In genomic region chr11:47373876-47374820, GRCh38 we compare ENCODE assay signal across 9 cellular contexts. TPM values are rescaled to one million over a fixed set of nuclear protein-coding genes. Genes with fewer than 3 reads are reported as not detected.
DNase-seq lines count a peak whose midpoint lies in the region; ATAC-seq lines count a peak whose summit lies in the region.
"Had no signal": no experiment of that assay in that cellular context is flagged by ENCODE, and none has a peak within 500 bp of the region (broad histone marks: within the 10 kb centered on the region; RNA-seq: fewer than 3 reads in every experiment).

No MANE protein-coding gene starts in this region.

- no peaks in the 10 kb centered on the region for H3K9me3 Mint-ChIP-seq in effector memory CD8-positive, alpha-beta T cell
- H3K9me3 Mint-ChIP-seq: activated naive CD4-positive, alpha-beta T cell treated with anti-CD3 and anti-CD28 coated beads, Interleukin-2, amount 50 U/mL, for 24 hours had no signal

- H3K27ac ChIP-seq in mesodermal cell (ENCODE audit: low read depth, low read length, severe bottlenecking), result peak overlapping the region; percentile 45

- H3K36me3 ChIP-seq in mesodermal cell (ENCODE audit: control insufficient read depth, insufficient read depth, low read length), result no peaks in the 10 kb centered on the region

- H3K4me1 ChIP-seq in mesodermal cell (ENCODE audit: control insufficient read depth, insufficient read depth, low read length, poor library complexity, severe bottlenecking), result peaks cover 9% of the 10 kb centered on the region

- no peaks in the 10 kb centered on the region for H3K4me1 Mint-ChIP-seq in effector memory CD8-positive, alpha-beta T cell (ENCODE audit: low read depth in 2 of 2)

- no peak overlapping the region for H3K4me3 Mint-ChIP-seq in effector memory CD8-positive, alpha-beta T cell
- H3K4me3 Mint-ChIP-seq: activated naive CD4-positive, alpha-beta T cell treated with anti-CD3 and anti-CD28 coated beads, Interleukin-2, amount 50 U/mL, for 24 hours had no signal

- ATAC-seq in HG02759 (IDR thresholded peaks at IDR 0.05; ENCODE audit: unreplicated experiment) (peak; percentile 35), GM19324 (IDR thresholded peaks at IDR 0.05; ENCODE audit: low FRiP score, unreplicated experiment) (no peak)
- peak; percentile 92 for ATAC-seq in effector memory CD8-positive, alpha-beta T cell (replicated peaks)

- no peaks in the 10 kb centered on the region for H3K9me3 ChIP-seq in mesodermal cell (ENCODE audit: control insufficient read depth, low read length)

- no peak overlapping the region for H3K4me3 ChIP-seq in mesodermal cell (ENCODE audit: extremely low read depth, insufficient read depth, low read length, poor library complexity, severe bottlenecking)

- no peaks in the 10 kb centered on the region for H3K27me3 Mint-ChIP-seq in effector memory CD8-positive, alpha-beta T cell
- H3K27me3 Mint-ChIP-seq: activated naive CD4-positive, alpha-beta T cell treated with anti-CD3 and anti-CD28 coated beads, Interleukin-2, amount 50 U/mL, for 24 hours had no signal

- DNase-seq in COR-L47 (lab: John Stamatoyannopoulos, UW), result peak; percentile 57
- peak; percentile 59 for DNase-seq in NCI-H774 (lab: John Stamatoyannopoulos, UW)
- peak; percentile 65 to 72 for DNase-seq in activated CD8-positive, alpha-beta memory T cell treated with anti-CD3 and anti-CD28 coated beads for 4 hours (ENCODE audit: low read depth in 2 of 2)
- peak; percentile 79 to 83 (median 83) for DNase-seq in effector memory CD8-positive, alpha-beta T cell
- peak; percentile 72 to 73 for DNase-seq in stimulated activated CD8-positive, alpha-beta memory T cell treated with anti-CD3 and anti-CD28 coated beads, Interleukin-15, amount 100 ng/mL, for 48 hours (ENCODE audit: low read depth in 2 of 2)

- H3K36me3 Mint-ChIP-seq in effector memory CD8-positive, alpha-beta T cell (ENCODE audit: insufficient read depth), result no peaks in the 10 kb centered on the region
- H3K36me3 Mint-ChIP-seq: activated naive CD4-positive, alpha-beta T cell treated with anti-CD3 and anti-CD28 coated beads, Interleukin-2, amount 50 U/mL, for 24 hours had no signal

- 65 to 76% methylated on average over 15 to 16 of the region's 21 CpGs for WGBS in mesodermal cell (ENCODE audit: insufficient coverage in 2 of 2), 2 experiments

- peak overlapping the region in 1 of 2 donors; percentile 27 for H3K27ac Mint-ChIP-seq in effector memory CD8-positive, alpha-beta T cell
- H3K27ac Mint-ChIP-seq: activated naive CD4-positive, alpha-beta T cell treated with anti-CD3 and anti-CD28 coated beads, Interleukin-2, amount 50 U/mL, for 24 hours had no signal

RNA-seq across cellular contexts. Expression of gene SPI1, which starts 4.2 kb away (rescaled TPM):
- polyA plus RNA-seq in mesodermal cell (2013, experiment 1 of 2), result 0.33 TPM
- not detected for polyA plus RNA-seq in mesodermal cell (2013, experiment 2 of 2)

RNA-seq across cellular contexts. Expression of gene MYBPC3, which starts 21.6 kb away (rescaled TPM):
- not detected for polyA plus RNA-seq in mesodermal cell (2013, experiment 1 of 2)
- not detected for polyA plus RNA-seq in mesodermal cell (2013, experiment 2 of 2)

RNA-seq across cellular contexts. Expression of gene SLC39A13, which starts 34.2 kb away (rescaled TPM):
- 49.3 TPM for polyA plus RNA-seq in mesodermal cell (2013, experiment 1 of 2)
- polyA plus RNA-seq in mesodermal cell (2013, experiment 2 of 2), result 39.5 TPM

RNA-seq across cellular contexts. Expression of gene PSMC3, which starts 52.1 kb away (rescaled TPM):
- 153 TPM for polyA plus RNA-seq in mesodermal cell (2013, experiment 1 of 2)
- 143 TPM for polyA plus RNA-seq in mesodermal cell (2013, experiment 2 of 2)
